In the genomic region with DNA sequence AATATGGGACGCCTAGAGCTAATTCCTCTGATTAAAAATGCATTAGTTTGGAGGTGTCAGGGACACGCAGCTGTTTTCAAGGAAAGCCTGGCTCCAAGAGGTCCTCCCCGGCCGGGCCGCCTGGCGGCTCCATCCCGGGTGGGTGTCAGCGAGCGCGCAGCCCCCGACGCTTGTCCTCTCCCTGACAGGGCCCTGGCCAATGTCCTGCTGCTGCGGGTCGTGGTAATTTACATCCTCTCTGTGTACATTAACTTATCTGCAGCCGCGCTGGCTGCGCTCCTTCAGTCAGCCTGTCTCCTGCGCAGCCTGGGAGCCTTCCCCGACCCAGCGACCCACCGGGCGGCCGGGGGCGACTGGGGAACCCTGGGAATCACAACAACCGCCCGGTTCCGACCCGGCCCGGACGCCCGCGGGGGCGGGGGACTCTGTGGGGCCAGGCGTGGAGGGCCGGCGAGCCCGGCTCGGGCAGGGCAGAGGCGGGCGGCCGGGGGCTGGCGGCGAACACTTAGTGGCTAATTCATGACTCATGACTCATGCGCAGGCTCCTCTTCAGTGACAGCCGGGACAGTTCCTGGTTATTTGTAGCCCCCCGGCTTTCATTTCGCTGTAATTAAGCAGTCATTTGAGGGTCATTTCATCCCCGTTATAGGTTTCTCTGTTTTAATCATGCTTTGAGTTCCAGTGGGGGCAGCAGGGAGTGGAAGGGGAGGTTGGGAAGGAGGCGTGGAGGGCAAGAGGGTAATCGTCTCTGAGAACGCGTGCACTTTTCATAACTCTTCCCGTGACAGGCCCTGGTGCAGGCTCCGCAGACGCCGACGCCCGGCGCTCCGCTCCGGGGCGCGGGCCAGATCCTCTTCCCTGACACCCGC, we compare ENCODE assay signal across 1 cellular context.
TF ChIP-seq lines count a peak whose summit lies in the region.

No MANE protein-coding gene starts in this region.

TF ChIP-seq in K562, 482 proteins besides CTCF, POLR2A, EP300 and RAD21 (continued from another document and continues in another):
- TF ChIP-seq, protein P1, sequence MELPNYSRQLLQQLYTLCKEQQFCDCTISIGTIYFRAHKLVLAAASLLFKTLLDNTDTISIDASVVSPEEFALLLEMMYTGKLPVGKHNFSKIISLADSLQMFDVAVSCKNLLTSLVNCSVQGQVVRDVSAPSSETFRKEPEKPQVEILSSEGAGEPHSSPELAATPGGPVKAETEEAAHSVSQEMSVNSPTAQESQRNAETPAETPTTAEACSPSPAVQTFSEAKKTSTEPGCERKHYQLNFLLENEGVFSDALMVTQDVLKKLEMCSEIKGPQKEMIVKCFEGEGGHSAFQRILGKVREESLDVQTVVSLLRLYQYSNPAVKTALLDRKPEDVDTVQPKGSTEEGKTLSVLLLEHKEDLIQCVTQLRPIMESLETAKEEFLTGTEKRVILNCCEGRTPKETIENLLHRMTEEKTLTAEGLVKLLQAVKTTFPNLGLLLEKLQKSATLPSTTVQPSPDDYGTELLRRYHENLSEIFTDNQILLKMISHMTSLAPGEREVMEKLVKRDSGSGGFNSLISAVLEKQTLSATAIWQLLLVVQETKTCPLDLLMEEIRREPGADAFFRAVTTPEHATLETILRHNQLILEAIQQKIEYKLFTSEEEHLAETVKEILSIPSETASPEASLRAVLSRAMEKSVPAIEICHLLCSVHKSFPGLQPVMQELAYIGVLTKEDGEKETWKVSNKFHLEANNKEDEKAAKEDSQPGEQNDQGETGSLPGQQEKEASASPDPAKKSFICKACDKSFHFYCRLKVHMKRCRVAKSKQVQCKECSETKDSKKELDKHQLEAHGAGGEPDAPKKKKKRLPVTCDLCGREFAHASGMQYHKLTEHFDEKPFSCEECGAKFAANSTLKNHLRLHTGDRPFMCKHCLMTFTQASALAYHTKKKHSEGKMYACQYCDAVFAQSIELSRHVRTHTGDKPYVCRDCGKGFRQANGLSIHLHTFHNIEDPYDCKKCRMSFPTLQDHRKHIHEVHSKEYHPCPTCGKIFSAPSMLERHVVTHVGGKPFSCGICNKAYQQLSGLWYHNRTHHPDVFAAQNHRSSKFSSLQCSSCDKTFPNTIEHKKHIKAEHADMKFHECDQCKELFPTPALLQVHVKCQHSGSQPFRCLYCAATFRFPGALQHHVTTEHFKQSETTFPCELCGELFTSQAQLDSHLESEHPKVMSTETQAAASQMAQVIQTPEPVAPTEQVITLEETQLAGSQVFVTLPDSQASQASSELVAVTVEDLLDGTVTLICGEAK (IDR thresholded peaks at IDR 0.05) = 0 out of 2 replicates have a peak, but pooled peaks have one; percentile 11
- TF ChIP-seq, protein P1 (CRISPR knock-in tag; IDR thresholded peaks at IDR 0.05) = no peak
- TF ChIP-seq, protein P2, sequence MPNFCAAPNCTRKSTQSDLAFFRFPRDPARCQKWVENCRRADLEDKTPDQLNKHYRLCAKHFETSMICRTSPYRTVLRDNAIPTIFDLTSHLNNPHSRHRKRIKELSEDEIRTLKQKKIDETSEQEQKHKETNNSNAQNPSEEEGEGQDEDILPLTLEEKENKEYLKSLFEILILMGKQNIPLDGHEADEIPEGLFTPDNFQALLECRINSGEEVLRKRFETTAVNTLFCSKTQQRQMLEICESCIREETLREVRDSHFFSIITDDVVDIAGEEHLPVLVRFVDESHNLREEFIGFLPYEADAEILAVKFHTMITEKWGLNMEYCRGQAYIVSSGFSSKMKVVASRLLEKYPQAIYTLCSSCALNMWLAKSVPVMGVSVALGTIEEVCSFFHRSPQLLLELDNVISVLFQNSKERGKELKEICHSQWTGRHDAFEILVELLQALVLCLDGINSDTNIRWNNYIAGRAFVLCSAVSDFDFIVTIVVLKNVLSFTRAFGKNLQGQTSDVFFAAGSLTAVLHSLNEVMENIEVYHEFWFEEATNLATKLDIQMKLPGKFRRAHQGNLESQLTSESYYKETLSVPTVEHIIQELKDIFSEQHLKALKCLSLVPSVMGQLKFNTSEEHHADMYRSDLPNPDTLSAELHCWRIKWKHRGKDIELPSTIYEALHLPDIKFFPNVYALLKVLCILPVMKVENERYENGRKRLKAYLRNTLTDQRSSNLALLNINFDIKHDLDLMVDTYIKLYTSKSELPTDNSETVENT (CRISPR knock-in tag; IDR thresholded peaks at IDR 0.05) = no peak
- TF ChIP-seq, protein P3, sequence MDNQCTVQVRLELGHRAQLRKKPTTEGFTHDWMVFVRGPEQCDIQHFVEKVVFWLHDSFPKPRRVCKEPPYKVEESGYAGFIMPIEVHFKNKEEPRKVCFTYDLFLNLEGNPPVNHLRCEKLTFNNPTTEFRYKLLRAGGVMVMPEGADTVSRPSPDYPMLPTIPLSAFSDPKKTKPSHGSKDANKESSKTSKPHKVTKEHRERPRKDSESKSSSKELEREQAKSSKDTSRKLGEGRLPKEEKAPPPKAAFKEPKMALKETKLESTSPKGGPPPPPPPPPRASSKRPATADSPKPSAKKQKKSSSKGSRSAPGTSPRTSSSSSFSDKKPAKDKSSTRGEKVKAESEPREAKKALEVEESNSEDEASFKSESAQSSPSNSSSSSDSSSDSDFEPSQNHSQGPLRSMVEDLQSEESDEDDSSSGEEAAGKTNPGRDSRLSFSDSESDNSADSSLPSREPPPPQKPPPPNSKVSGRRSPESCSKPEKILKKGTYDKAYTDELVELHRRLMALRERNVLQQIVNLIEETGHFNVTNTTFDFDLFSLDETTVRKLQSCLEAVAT (IDR thresholded peaks at IDR 0.05) = no peak
- TF ChIP-seq FIP1L1 (IDR thresholded peaks at IDR 0.05; ENCODE audit: low read depth, low read length, poor library complexity, severe bottlenecking) (peak; percentile 67), KLF13 (tag; IDR thresholded peaks at IDR 0.05; ENCODE audit: borderline replicate concordance, low read depth) (no peak), STAG1 (CRISPR knock-in tag; IDR thresholded peaks at IDR 0.05; ENCODE audit: borderline replicate concordance) (no peak), SREBF1 (IDR thresholded peaks at IDR 0.05; ENCODE audit: borderline replicate concordance, low read depth, low read length) (no peak), TCFL5 (CRISPR knock-in tag; conservative IDR thresholded peaks at IDR 0.05) (no peak), ZNF274 (IDR thresholded peaks at IDR 0.05; ENCODE audit: borderline replicate concordance, low read depth, low read length) (no peak), MTA3 (IDR thresholded peaks at IDR 0.05; ENCODE audit: borderline replicate concordance) (peak; percentile 60; the same call in 1 of the 2 replicates), FOSL1 (tag; conservative IDR thresholded peaks at IDR 0.05) (peak; percentile 95), CBFB (CRISPR knock-in tag; IDR thresholded peaks at IDR 0.05) (no peak), ZNF197 (CRISPR knock-in tag; IDR thresholded peaks at IDR 0.05; ENCODE audit: low read depth) (no peak), PTBP1 (IDR thresholded peaks at IDR 0.05; ENCODE audit: low read depth, low read length) (no peak), FOXA3 (CRISPR knock-in tag; conservative IDR thresholded peaks at IDR 0.05 in 1 of 2, IDR thresholded peaks at IDR 0.05 in 1 of 2) (peak; percentile 66 to 73; a peak in 3 of 4 replicates), ZNF212 (CRISPR knock-in tag; IDR thresholded peaks at IDR 0.05) (no peak), TBL1XR1 (IDR thresholded peaks at IDR 0.05; ENCODE audit: low read length in 2 of 2) (no peak), HDAC3 (IDR thresholded peaks at IDR 0.05; ENCODE audit: borderline replicate concordance, partially characterized antibody) (no peak), KAT8 (IDR thresholded peaks at IDR 0.05; ENCODE audit: low read depth) (no peak), MIER1 (IDR thresholded peaks at IDR 0.05; ENCODE audit: low read depth) (no peak), ZNF134 (CRISPR knock-in tag; conservative IDR thresholded peaks at IDR 0.05) (no peak), HCFC1 (IDR thresholded peaks at IDR 0.05; ENCODE audit: low read depth, low read length) (no peak), HDGF (IDR thresholded peaks at IDR 0.05) (no peak)
- TF ChIP-seq, protein P4, sequence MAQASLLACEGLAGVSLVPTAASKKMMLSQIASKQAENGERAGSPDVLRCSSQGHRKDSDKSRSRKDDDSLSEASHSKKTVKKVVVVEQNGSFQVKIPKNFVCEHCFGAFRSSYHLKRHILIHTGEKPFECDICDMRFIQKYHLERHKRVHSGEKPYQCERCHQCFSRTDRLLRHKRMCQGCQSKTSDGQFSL (CRISPR knock-in tag; IDR thresholded peaks at IDR 0.05) = no peak
- TF ChIP-seq, protein P4 (tag; IDR thresholded peaks at IDR 0.05) = no peak
- TF ChIP-seq, protein P5, sequence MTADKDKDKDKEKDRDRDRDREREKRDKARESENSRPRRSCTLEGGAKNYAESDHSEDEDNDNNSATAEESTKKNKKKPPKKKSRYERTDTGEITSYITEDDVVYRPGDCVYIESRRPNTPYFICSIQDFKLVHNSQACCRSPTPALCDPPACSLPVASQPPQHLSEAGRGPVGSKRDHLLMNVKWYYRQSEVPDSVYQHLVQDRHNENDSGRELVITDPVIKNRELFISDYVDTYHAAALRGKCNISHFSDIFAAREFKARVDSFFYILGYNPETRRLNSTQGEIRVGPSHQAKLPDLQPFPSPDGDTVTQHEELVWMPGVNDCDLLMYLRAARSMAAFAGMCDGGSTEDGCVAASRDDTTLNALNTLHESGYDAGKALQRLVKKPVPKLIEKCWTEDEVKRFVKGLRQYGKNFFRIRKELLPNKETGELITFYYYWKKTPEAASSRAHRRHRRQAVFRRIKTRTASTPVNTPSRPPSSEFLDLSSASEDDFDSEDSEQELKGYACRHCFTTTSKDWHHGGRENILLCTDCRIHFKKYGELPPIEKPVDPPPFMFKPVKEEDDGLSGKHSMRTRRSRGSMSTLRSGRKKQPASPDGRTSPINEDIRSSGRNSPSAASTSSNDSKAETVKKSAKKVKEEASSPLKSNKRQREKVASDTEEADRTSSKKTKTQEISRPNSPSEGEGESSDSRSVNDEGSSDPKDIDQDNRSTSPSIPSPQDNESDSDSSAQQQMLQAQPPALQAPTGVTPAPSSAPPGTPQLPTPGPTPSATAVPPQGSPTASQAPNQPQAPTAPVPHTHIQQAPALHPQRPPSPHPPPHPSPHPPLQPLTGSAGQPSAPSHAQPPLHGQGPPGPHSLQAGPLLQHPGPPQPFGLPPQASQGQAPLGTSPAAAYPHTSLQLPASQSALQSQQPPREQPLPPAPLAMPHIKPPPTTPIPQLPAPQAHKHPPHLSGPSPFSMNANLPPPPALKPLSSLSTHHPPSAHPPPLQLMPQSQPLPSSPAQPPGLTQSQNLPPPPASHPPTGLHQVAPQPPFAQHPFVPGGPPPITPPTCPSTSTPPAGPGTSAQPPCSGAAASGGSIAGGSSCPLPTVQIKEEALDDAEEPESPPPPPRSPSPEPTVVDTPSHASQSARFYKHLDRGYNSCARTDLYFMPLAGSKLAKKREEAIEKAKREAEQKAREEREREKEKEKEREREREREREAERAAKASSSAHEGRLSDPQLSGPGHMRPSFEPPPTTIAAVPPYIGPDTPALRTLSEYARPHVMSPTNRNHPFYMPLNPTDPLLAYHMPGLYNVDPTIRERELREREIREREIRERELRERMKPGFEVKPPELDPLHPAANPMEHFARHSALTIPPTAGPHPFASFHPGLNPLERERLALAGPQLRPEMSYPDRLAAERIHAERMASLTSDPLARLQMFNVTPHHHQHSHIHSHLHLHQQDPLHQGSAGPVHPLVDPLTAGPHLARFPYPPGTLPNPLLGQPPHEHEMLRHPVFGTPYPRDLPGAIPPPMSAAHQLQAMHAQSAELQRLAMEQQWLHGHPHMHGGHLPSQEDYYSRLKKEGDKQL (CRISPR knock-in tag; IDR thresholded peaks at IDR 0.05; ENCODE audit: borderline replicate concordance) = no peak
- TF ChIP-seq, protein P6, sequence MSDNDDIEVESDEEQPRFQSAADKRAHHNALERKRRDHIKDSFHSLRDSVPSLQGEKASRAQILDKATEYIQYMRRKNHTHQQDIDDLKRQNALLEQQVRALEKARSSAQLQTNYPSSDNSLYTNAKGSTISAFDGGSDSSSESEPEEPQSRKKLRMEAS (CRISPR knock-in tag; IDR thresholded peaks at IDR 0.05) = 0 out of 2 replicates have a peak, but pooled peaks have one; percentile 17
- TF ChIP-seq, protein P7, sequence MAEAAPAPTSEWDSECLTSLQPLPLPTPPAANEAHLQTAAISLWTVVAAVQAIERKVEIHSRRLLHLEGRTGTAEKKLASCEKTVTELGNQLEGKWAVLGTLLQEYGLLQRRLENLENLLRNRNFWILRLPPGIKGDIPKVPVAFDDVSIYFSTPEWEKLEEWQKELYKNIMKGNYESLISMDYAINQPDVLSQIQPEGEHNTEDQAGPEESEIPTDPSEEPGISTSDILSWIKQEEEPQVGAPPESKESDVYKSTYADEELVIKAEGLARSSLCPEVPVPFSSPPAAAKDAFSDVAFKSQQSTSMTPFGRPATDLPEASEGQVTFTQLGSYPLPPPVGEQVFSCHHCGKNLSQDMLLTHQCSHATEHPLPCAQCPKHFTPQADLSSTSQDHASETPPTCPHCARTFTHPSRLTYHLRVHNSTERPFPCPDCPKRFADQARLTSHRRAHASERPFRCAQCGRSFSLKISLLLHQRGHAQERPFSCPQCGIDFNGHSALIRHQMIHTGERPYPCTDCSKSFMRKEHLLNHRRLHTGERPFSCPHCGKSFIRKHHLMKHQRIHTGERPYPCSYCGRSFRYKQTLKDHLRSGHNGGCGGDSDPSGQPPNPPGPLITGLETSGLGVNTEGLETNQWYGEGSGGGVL (CRISPR knock-in tag; IDR thresholded peaks at IDR 0.05) = no peak
